Comparison of ENCODE assay signal across 27 cellular contexts in genomic region chr9:31753756-31754155, GRCh38.
"Had no signal": no experiment of that assay in that cellular context is flagged by ENCODE, and none has a peak within 500 bp of the region (broad histone marks: within the 10 kb centered on the region; RNA-seq: fewer than 3 reads in every experiment).

No MANE protein-coding gene starts in this region.

- H3K27ac ChIP-seq: colonic mucosa, coronary artery, dorsolateral prefrontal cortex, epithelial cell of prostate, esophagus muscularis mucosa, esophagus squamous epithelium, foreskin keratinocyte, gastrocnemius medialis, gastroesophageal sphincter, heart left ventricle, heart right ventricle had no signal

- H3K4me3 ChIP-seq: colonic mucosa, coronary artery, dorsolateral prefrontal cortex, esophagus muscularis mucosa, esophagus squamous epithelium, gastrocnemius medialis, gastroesophageal sphincter, heart left ventricle, heart right ventricle had no signal

- H3K9me3 ChIP-seq: colonic mucosa, esophagus muscularis mucosa, esophagus squamous epithelium, gastrocnemius medialis, gastroesophageal sphincter had no signal

- H3K27me3 ChIP-seq: colonic mucosa, dorsolateral prefrontal cortex, esophagus squamous epithelium, foreskin keratinocyte, gastrocnemius medialis, gastroesophageal sphincter, heart left ventricle, heart right ventricle had no signal

- H3K36me3 ChIP-seq: colonic mucosa, esophagus muscularis mucosa, esophagus squamous epithelium, gastrocnemius medialis, gastroesophageal sphincter, heart left ventricle, heart right ventricle had no signal

- DNase-seq: colonic mucosa; cortex of kidney; dermis blood vessel endothelial cell; dorsolateral prefrontal cortex; effector CD4-positive, alpha-beta T cell; effector CD8-positive, alpha-beta T cell; effector memory CD4-positive, alpha-beta T cell; effector memory CD8-positive, alpha-beta T cell; endodermal cell; erythroblast; esophagus squamous epithelium; foreskin fibroblast; foreskin keratinocyte; foreskin melanocyte; gastrocnemius medialis; glutamatergic neuron; head of caudate nucleus; heart left ventricle; heart right ventricle had no signal

- H3K4me1 ChIP-seq: colonic mucosa, esophagus muscularis mucosa, esophagus squamous epithelium, foreskin keratinocyte, gastrocnemius medialis, gastroesophageal sphincter, heart left ventricle, heart right ventricle had no signal

- ATAC-seq: effector memory CD8-positive, alpha-beta T cell; esophagus mucosa; foreskin keratinocyte; gastrocnemius medialis; gastroesophageal sphincter; heart left ventricle; heart right ventricle had no signal

- FAIRE-seq: colon, endometrium, endothelial cell of umbilical vein had no signal
